ENCODE assay signal across 8 cellular contexts in the genomic region with DNA sequence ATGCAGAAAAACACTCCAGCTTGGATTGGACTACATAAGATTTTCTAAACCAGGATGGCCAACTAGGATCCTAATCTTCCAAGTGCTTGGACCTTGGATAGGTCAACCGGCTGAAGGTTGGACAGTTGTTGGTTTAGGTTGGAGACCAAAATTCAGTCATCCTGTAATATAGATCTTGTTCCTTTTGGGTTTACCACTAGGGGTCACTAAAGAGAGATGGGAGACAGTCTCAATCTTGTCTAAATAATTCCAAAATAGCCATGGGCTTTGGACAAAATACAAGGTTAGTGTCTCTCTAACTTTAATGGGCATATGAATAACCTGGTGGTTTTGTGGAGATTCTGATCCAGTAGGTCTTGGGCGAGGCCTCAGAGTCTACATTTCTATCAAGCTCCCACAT.
DNase-seq lines count a peak whose midpoint lies in the region; ATAC-seq and TF ChIP-seq lines count a peak whose summit lies in the region.

No MANE protein-coding gene starts in this region.

- peak; percentile 67 for TF ChIP-seq CTCF in mesothelial cell of epicardium (IDR thresholded peaks at IDR 0.05; ENCODE audit: unreplicated experiment)

- peak; percentile 79 for DNase-seq in AG08396 (ENCODE audit: low spot score)
- DNase-seq in GM23248 = peak; percentile 66
- peak; percentile 42 for DNase-seq in NCI-H774 (lab: John Stamatoyannopoulos, UW)
- peak; percentile 75 for DNase-seq in dermis blood vessel endothelial cell
- no peak for DNase-seq in mesothelial cell of epicardium (ENCODE audit: low spot score in 2 of 2, unreplicated experiment in 2 of 2)
- DNase-seq in DMS79 treated with DMSO at 0.1 percent for 48 hours (lab: John Stamatoyannopoulos, UW) = no peak

- H3K9ac ChIP-seq in GM23248 = no peak overlapping the region

- H3K4me1 ChIP-seq in GM23248 (ENCODE audit: insufficient read depth) = no peaks in the 10 kb centered on the region

- ATAC-seq in GM19395 (IDR thresholded peaks at IDR 0.05; ENCODE audit: unreplicated experiment) (no peak), GM21526 (IDR thresholded peaks at IDR 0.05; ENCODE audit: low FRiP score, unreplicated experiment) (no peak)

- peaks cover 11% of the 10 kb centered on the region for H3K4me1 Mint-ChIP-seq in mesothelial cell of epicardium

- no peaks in the 10 kb centered on the region for H3K36me3 Mint-ChIP-seq in mesothelial cell of epicardium

- no peaks in the 10 kb centered on the region for H3K36me3 ChIP-seq in GM23248 (ENCODE audit: low read depth)

- H3K9me3 ChIP-seq in GM23248 (ENCODE audit: low read depth) = no peaks in the 10 kb centered on the region

- no peak overlapping the region for H3K27ac ChIP-seq in GM23248

- H4K20me1 ChIP-seq in GM23248 (ENCODE audit: insufficient read depth) = no peaks in the 10 kb centered on the region

- no peaks in the 10 kb centered on the region for H3K9me3 Mint-ChIP-seq in mesothelial cell of epicardium

- H3K4me2 ChIP-seq in GM23248 (ENCODE audit: unreplicated experiment) = no peak overlapping the region

- 35 to 42% methylated on average over 2 of the region's 2 CpGs for WGBS in GM23248 (ENCODE audit: low coverage in 1 of 2, low lambda C conversion rate in 2 of 2, missing lambda C conversion rate in 2 of 2), 2 experiments

- no peak overlapping the region for H3K4me3 ChIP-seq in GM23248

- no peak overlapping the region for H3K4me3 Mint-ChIP-seq in mesothelial cell of epicardium

- no peaks in the 10 kb centered on the region for H3K27me3 Mint-ChIP-seq in mesothelial cell of epicardium (ENCODE audit: low read depth)

- no peaks in the 10 kb centered on the region for H3K9me2 ChIP-seq in GM23248 (ENCODE audit: insufficient read depth)

- H3K27me3 ChIP-seq in GM23248 (replicated peaks; ENCODE audit: insufficient read depth) = peaks cover 23% of the 10 kb centered on the region

- H3K79me2 ChIP-seq in GM23248 (ENCODE audit: insufficient read depth) = no peaks in the 10 kb centered on the region

- H2AFZ ChIP-seq in GM23248 = no peak overlapping the region

- in situ Hi-C loops in GM23248 (cut with MboI) = loop anchor here (25.0 kb wide), 1 partner anchor 486 kb away; no protein-coding TSS in a partner anchor

- no peak overlapping the region for H3K27ac Mint-ChIP-seq in mesothelial cell of epicardium

- H3F3A ChIP-seq in GM23248 (ENCODE audit: insufficient read depth) = no peaks in the 10 kb centered on the region

Comparison
In these comparisons a context has a peak if more than half of its experiments do, and no peak if none do; other contexts are left out.
1. DNase-seq: peak in AG08396 (single experiment), GM23248 (single experiment), NCI-H774 (single experiment) and dermis blood vessel endothelial cell (single experiment); none in mesothelial cell of epicardium (0 of 2) and DMS79 treated with DMSO at 0.1 percent for 48 hours (single experiment).